In the genomic region with DNA sequence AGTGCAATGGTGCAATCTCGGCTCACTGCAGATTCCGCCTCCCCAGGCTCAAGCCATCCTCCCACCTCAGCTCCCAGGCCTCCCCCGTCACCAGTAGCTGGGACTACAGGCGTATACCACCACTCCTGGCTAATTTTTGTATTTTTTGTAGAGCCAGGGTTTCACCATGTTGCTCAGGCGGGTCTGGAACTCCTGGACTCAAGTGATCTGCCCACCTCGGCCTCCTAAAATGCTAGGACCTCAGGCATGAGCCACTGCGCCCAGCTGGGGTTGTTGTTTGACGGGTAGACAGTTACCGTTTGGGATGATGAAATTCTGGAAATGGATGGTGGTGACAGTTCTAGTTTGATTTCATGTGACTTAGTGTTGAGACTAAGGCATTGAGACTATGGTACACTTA, we compare ENCODE assay signal across 19 cellular contexts. TPM values are rescaled to one million over a fixed set of nuclear protein-coding genes. Genes with fewer than 3 reads are reported as not detected.
"Had no signal": no experiment of that assay in that cellular context is flagged by ENCODE, and none has a peak within 500 bp of the region (broad histone marks: within the 10 kb centered on the region; RNA-seq: fewer than 3 reads in every experiment).

No MANE protein-coding gene starts in this region.

- FAIRE-seq: TTC549 had no signal

- H3K9me3 ChIP-seq: prostate gland, right lobe of liver had no signal

- H3K27me3 ChIP-seq: adrenal gland, right lobe of liver, uterus had no signal

- ATAC-seq: effector memory CD8-positive, alpha-beta T cell had no signal

- H3K4me1 ChIP-seq: adrenal gland, uterus had no signal

- H3K27ac ChIP-seq: adrenal gland, prostate gland, right lobe of liver had no signal

- DNase-seq: activated B cell treated with CpG ODN at 0.5 μM for 24 hours; activated CD4-positive, alpha-beta T cell treated with anti-CD3 and anti-CD28 coated beads, Interleukin-2, amount 50 U/mL, for 4 hours; activated naive CD4-positive, alpha-beta T cell treated with anti-CD3 and anti-CD28 coated beads, Interleukin-2, amount 50 U/mL, for 16 hours; adrenal gland; central memory CD4-positive, alpha-beta T cell; effector memory CD8-positive, alpha-beta T cell; hippocampal formation; occipital lobe; stimulated activated CD4-positive, alpha-beta T cell treated with anti-CD3 and anti-CD28 coated beads, Interleukin-12 subunit alpha, Interleukin-12 subunit beta, amount 100 ng/mL, for 4 hours; stimulated activated naive CD4-positive, alpha-beta T cell; T-helper 2 cell had no signal

- H3K4me3 ChIP-seq: adrenal gland, lung, prostate gland, right lobe of liver, uterus had no signal

- H3K36me3 ChIP-seq: adrenal gland, prostate gland, right lobe of liver, uterus had no signal

RNA-seq across cellular contexts. Expression of a gene that starts 15.3 kb away (rescaled TPM):
- total RNA-seq: activated B cell treated with CpG ODN at 0.5 μM for 24 hours; activated T-helper 1 cell treated with anti-CD3 and anti-CD28 coated beads, Interleukin-12 subunit alpha, Interleukin-12 subunit beta, Interleukin-2, Interleukin-4 antibody, amounts not matched to agents 30 ng/mL and 10 ng/mL and 1 ng/mL, durations not matched to agents 14 hours and 24 hours and 36 hours; adrenal gland; epithelial cell of proximal tubule; mucosa of gallbladder; occipital lobe; uterus had no signal

RNA-seq across cellular contexts. Expression of a gene that starts 40.7 kb away (rescaled TPM):
- total RNA-seq: activated B cell treated with CpG ODN at 0.5 μM for 24 hours; activated T-helper 1 cell treated with anti-CD3 and anti-CD28 coated beads, Interleukin-12 subunit alpha, Interleukin-12 subunit beta, Interleukin-2, Interleukin-4 antibody, amounts not matched to agents 30 ng/mL and 10 ng/mL and 1 ng/mL, durations not matched to agents 14 hours and 24 hours and 36 hours; adrenal gland; epithelial cell of proximal tubule; lung; mucosa of gallbladder; occipital lobe; right lobe of liver; uterus had no signal
- polyA plus RNA-seq: adrenal gland, lung had no signal
